In genomic region chr19:12722566-12723382, GRCh38 we compare ENCODE assay signal across 1 cellular context.
TF ChIP-seq lines count a peak whose summit lies in the region.

No MANE protein-coding gene starts in this region.

TF ChIP-seq in HepG2, 621 proteins besides CTCF, POLR2A, EP300 and RAD21 (continued from another document and continues in another):
- TF ChIP-seq ATF1 (CRISPR knock-in tag; IDR thresholded peaks at IDR 0.05) (peak; percentile 53; the same call in 1 of the 2 replicates), ARID3A (IDR thresholded peaks at IDR 0.05; ENCODE audit: low read depth, low read length) (no peak), BCL6 (CRISPR knock-in tag; IDR thresholded peaks at IDR 0.05) (no peak; the same call in 1 of the 2 replicates), NONO (IDR thresholded peaks at IDR 0.05) (no peak), NONO (CRISPR knock-in tag; conservative IDR thresholded peaks at IDR 0.05) (0 out of 2 replicates have a peak, but pooled peaks have one; percentile 29), STAT6 (CRISPR knock-in tag; IDR thresholded peaks at IDR 0.05; ENCODE audit: borderline replicate concordance) (no peak), REPIN1 (CRISPR knock-in tag; IDR thresholded peaks at IDR 0.05; ENCODE audit: borderline replicate concordance, low read depth) (0 out of 2 replicates have a peak, but pooled peaks have one; percentile 36), JUNB (CRISPR knock-in tag; IDR thresholded peaks at IDR 0.05; ENCODE audit: borderline replicate concordance) (no peak), ZNF501 (CRISPR knock-in tag; IDR thresholded peaks at IDR 0.05) (no peak; the same call in 1 of the 2 replicates), THAP8 (CRISPR knock-in tag; IDR thresholded peaks at IDR 0.05; ENCODE audit: borderline replicate concordance) (no peak), ZNF343 (CRISPR knock-in tag; IDR thresholded peaks at IDR 0.05) (0 out of 2 replicates have a peak, but pooled peaks have one; percentile 18), MAF1 (CRISPR knock-in tag; IDR thresholded peaks at IDR 0.05; ENCODE audit: borderline replicate concordance) (no peak), POGK (CRISPR knock-in tag; conservative IDR thresholded peaks at IDR 0.05) (no peak), KLF9 (CRISPR knock-in tag; IDR thresholded peaks at IDR 0.05; ENCODE audit: low read depth) (peak; percentile 48; the same call in 1 of the 2 replicates), HBP1 (CRISPR knock-in tag; IDR thresholded peaks at IDR 0.05; ENCODE audit: low read depth) (peak; percentile 69; the same call in 1 of the 2 replicates), ZKSCAN1 (IDR thresholded peaks at IDR 0.05; ENCODE audit: low read length) (no peak), ZBTB46 (CRISPR knock-in tag; IDR thresholded peaks at IDR 0.05; ENCODE audit: borderline replicate concordance) (no peak), ARNTL (CRISPR knock-in tag; IDR thresholded peaks at IDR 0.05) (peak; percentile 94), ZNF879 (CRISPR knock-in tag; IDR thresholded peaks at IDR 0.05) (no peak), MLX (CRISPR knock-in tag; IDR thresholded peaks at IDR 0.05) (peak; percentile 83; the same call in 1 of the 2 replicates), HOXD1 (CRISPR knock-in tag; IDR thresholded peaks at IDR 0.05) (no peak), KDM6A (CRISPR knock-in tag; IDR thresholded peaks at IDR 0.05; ENCODE audit: low read depth) (no peak), ZNF543 (CRISPR knock-in tag; IDR thresholded peaks at IDR 0.05) (no peak; the same call in 1 of the 2 replicates), NFRKB (IDR thresholded peaks at IDR 0.05) (no peak), ZNF234 (CRISPR knock-in tag; conservative IDR thresholded peaks at IDR 0.05) (no peak), SCMH1 (CRISPR knock-in tag; IDR thresholded peaks at IDR 0.05; ENCODE audit: borderline replicate concordance) (no peak), SRSF1 (optimal IDR thresholded peaks at IDR 0.05; ENCODE audit: low read depth, low read length) (no peak), SP4 (CRISPR knock-in tag; IDR thresholded peaks at IDR 0.05) (peak; percentile 29; the same call in 1 of the 2 replicates), ZNF549 (CRISPR knock-in tag; IDR thresholded peaks at IDR 0.05) (no peak), ISX (CRISPR knock-in tag; conservative IDR thresholded peaks at IDR 0.05) (no peak; the same call in 1 of the 2 replicates), TSC22D2 (CRISPR knock-in tag; IDR thresholded peaks at IDR 0.05; ENCODE audit: borderline replicate concordance) (no peak), TAF1 (CRISPR knock-in tag; IDR thresholded peaks at IDR 0.05) (peak; percentile 69; the same call in 1 of the 2 replicates), ZNF891 (CRISPR knock-in tag; IDR thresholded peaks at IDR 0.05) (no peak), RFX3 (CRISPR knock-in tag; IDR thresholded peaks at IDR 0.05) (no peak), CHCHD3 (CRISPR knock-in tag; IDR thresholded peaks at IDR 0.05) (no peak), IKZF5 (CRISPR knock-in tag; IDR thresholded peaks at IDR 0.05) (no peak), AKAP8 (CRISPR knock-in tag; IDR thresholded peaks at IDR 0.05) (no peak), KDM3A (CRISPR knock-in tag; IDR thresholded peaks at IDR 0.05; ENCODE audit: low read depth) (peak; percentile 68; the same call in 1 of the 2 replicates), ZSCAN21 (CRISPR knock-in tag; IDR thresholded peaks at IDR 0.05; ENCODE audit: borderline replicate concordance) (no peak), NFE2L2 (IDR thresholded peaks at IDR 0.05; ENCODE audit: low read length) (no peak), KDM4B (CRISPR knock-in tag; IDR thresholded peaks at IDR 0.05) (0 out of 2 replicates have a peak, but pooled peaks have one; percentile 19), ZNF614 (CRISPR knock-in tag; IDR thresholded peaks at IDR 0.05; ENCODE audit: borderline replicate concordance) (peak; percentile 32; the same call in 1 of the 2 replicates), ZNF256 (CRISPR knock-in tag; conservative IDR thresholded peaks at IDR 0.05) (peak; percentile 51; the same call in 1 of the 2 replicates), MTF1 (CRISPR knock-in tag; IDR thresholded peaks at IDR 0.05) (no peak), ZNF777 (CRISPR knock-in tag; IDR thresholded peaks at IDR 0.05) (peak; percentile 18), JDP2 (CRISPR knock-in tag; IDR thresholded peaks at IDR 0.05; ENCODE audit: borderline replicate concordance) (no peak), AGO2 (optimal IDR thresholded peaks at IDR 0.05; ENCODE audit: low read depth, low read length) (peak; percentile 25), GFI1 (CRISPR knock-in tag; IDR thresholded peaks at IDR 0.05; ENCODE audit: borderline replicate concordance) (no peak), ETV6 (CRISPR knock-in tag; conservative IDR thresholded peaks at IDR 0.05) (no peak), RNF2 (conservative IDR thresholded peaks at IDR 0.05; ENCODE audit: low read depth) (no peak), HMG20A (CRISPR knock-in tag; IDR thresholded peaks at IDR 0.05; ENCODE audit: borderline replicate concordance) (no peak), PLSCR1 (CRISPR knock-in tag; IDR thresholded peaks at IDR 0.05; ENCODE audit: borderline replicate concordance) (no peak), DRAP1 (CRISPR knock-in tag; IDR thresholded peaks at IDR 0.05) (peak; percentile 54), BCLAF1 (IDR thresholded peaks at IDR 0.05) (no peak), CENPT (CRISPR knock-in tag; IDR thresholded peaks at IDR 0.05; ENCODE audit: low read depth) (no peak), ATAD3A (CRISPR knock-in tag; IDR thresholded peaks at IDR 0.05) (no peak), MTA1 (CRISPR knock-in tag; IDR thresholded peaks at IDR 0.05; ENCODE audit: borderline replicate concordance) (no peak)
